In genomic region chr5:32092938-32093812, GRCh38 we compare ENCODE assay signal across 8 cellular contexts.
A peak's percentile ranks its signal among the peaks of the same experiment; 100 is the strongest.
DNase-seq lines count a peak whose midpoint lies in the region; ATAC-seq and TF ChIP-seq lines count a peak whose summit lies in the region.

No MANE protein-coding gene starts in this region.

- peak; percentile 53 to 56 for TF ChIP-seq CTCF in left lung (IDR thresholded peaks at IDR 0.05)

- no peaks in the 10 kb centered on the region for H3K9me3 ChIP-seq in left lung

- H3K27me3 ChIP-seq in left lung: no peaks in the 10 kb centered on the region

- DNase-seq in CD1c-positive myeloid dendritic cell (ENCODE audit: extremely low spot score) (peak; percentile 61), NCI-H345 treated with DMSO at 0.1 percent for 48 hours (lab: John Stamatoyannopoulos, UW; ENCODE audit: unreplicated experiment) (peak; percentile 60), cerebellar cortex (ENCODE audit: low spot score) (peak; percentile 80), left lung (no peak)
- DNase-seq in activated CD4-positive, CD25-positive, alpha-beta regulatory T cell treated with anti-CD3 and anti-CD28 coated beads, Interleukin-2, amount 50 U/mL, for 16 hours (ENCODE audit: low read depth, low spot score): peak; percentile 27
- DNase-seq in stimulated activated CD4-positive, alpha-beta T cell treated with anti-CD3 and anti-CD28 coated beads, TNF-alpha, amount 100 ng/mL, for 4 hours (ENCODE audit: low read depth in 3 of 3): peak; percentile 12 to 50 (median 27)

- H3K4me1 ChIP-seq in left lung: peaks cover 3 to 5% of the 10 kb centered on the region in 2 donors

- H3K27ac ChIP-seq in left lung: no peak overlapping the region

- ATAC-seq in GM19351 (IDR thresholded peaks at IDR 0.05; ENCODE audit: unreplicated experiment) (peak; percentile 91), HG03432 (IDR thresholded peaks at IDR 0.05; ENCODE audit: unreplicated experiment) (peak; percentile 94), left lung (peak; percentile 85)

- no peak overlapping the region for H3K4me3 ChIP-seq in left lung

- peaks cover 0 to 35% of the 10 kb centered on the region in 2 donors for H3K36me3 ChIP-seq in left lung

- intact Hi-C loops in left lung (cut with DNase I): loop anchor here in 1 of 2 donors (5.0 kb wide), 1 partner anchor 266 kb away; no protein-coding TSS in a partner anchor

Comparison
In these comparisons a context has a peak if more than half of its experiments do, and no peak if none do; other contexts are left out.
1. DNase-seq: peak in CD1c-positive myeloid dendritic cell (single experiment), NCI-H345 treated with DMSO at 0.1 percent for 48 hours (single experiment), activated CD4-positive, CD25-positive, alpha-beta regulatory T cell treated with anti-CD3 and anti-CD28 coated beads, Interleukin-2, amount 50 U/mL, for 16 hours (single experiment), cerebellar cortex (single experiment) and stimulated activated CD4-positive, alpha-beta T cell treated with anti-CD3 and anti-CD28 coated beads, TNF-alpha, amount 100 ng/mL, for 4 hours (3 of 3); none in left lung (0 of 2).
2. Peak in every context shown above with its lines, with median percentiles within 50 percentile points of each other: ATAC-seq.